2 cellular contexts compared by ENCODE assay signal in the genomic region with DNA sequence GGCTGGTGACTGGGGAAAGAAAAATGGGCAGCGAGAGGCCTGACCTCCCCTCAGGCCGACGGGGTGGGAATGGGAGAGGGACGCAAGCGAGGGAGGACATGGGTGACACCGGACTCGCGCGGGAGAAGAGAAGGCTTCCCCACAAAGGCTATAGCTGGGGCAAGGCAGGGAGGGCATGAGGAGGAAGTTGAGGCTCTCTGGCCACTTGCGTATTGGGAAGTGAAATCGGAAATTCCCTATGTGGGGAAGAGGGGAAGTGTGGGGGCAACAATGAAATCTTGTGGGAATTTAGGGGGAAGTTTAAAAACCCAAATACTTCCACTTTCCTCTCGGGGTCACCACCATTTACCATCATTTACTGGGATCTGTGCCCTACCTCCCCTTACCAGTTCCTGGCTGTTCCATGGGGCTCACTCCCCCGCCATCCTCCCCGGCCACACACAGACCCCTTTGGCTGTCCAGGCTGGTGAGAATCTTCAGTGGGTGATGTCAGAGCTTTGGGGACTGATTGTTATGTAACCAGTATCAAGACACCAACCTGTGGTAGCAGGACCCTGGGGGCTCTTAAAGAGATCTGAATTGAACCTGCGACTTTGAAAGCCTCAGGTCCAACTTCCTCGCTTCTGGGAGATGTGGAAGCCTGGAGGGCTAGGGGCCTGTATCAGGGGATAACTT.
A peak's percentile ranks its signal among the peaks of the same experiment; 100 is the strongest.
TF ChIP-seq lines count a peak whose summit lies in the region.

No MANE protein-coding gene starts in this region.

TF ChIP-seq in A549, 52 proteins besides CTCF, POLR2A, EP300 and RAD21:
- TF ChIP-seq, protein P1, sequence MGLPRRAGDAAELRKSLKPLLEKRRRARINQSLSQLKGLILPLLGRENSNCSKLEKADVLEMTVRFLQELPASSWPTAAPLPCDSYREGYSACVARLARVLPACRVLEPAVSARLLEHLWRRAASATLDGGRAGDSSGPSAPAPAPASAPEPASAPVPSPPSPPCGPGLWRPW (IDR thresholded peaks at IDR 0.05) = no peak
- 0 out of 2 replicates have a peak, but pooled peaks have one; percentile 12 for TF ChIP-seq HOXB13 (CRISPR knock-in tag; IDR thresholded peaks at IDR 0.05; ENCODE audit: low read depth)
- TF ChIP-seq FOSB (CRISPR knock-in tag; IDR thresholded peaks at IDR 0.05) = 0 out of 2 replicates have a peak, but pooled peaks have one; percentile 62
- TF ChIP-seq CHD4 (IDR thresholded peaks at IDR 0.05; ENCODE audit: borderline replicate concordance) = no peak
- TF ChIP-seq SMC3 (IDR thresholded peaks at IDR 0.05) = no peak
- TF ChIP-seq HEYL (CRISPR knock-in tag; IDR thresholded peaks at IDR 0.05) = no peak
- TF ChIP-seq EHF (CRISPR knock-in tag; IDR thresholded peaks at IDR 0.05) = no peak

TF ChIP-seq in HEK293, 187 proteins besides CTCF, POLR2A, EP300 and RAD21:
- TF ChIP-seq WT1 (tag by site-specific recombination; IDR thresholded peaks at IDR 0.05) (no peak), GLIS2 (tag by site-specific recombination; IDR thresholded peaks at IDR 0.05) (0 out of 2 replicates have a peak, but pooled peaks have one; percentile 7), ZNF701 (tag by site-specific recombination; IDR thresholded peaks at IDR 0.05) (no peak), YY2 (tag by site-specific recombination; IDR thresholded peaks at IDR 0.05) (no peak), ZNF302 (tag by site-specific recombination; IDR thresholded peaks at IDR 0.05; ENCODE audit: low read depth) (no peak), ZNF155 (tag by site-specific recombination; IDR thresholded peaks at IDR 0.05) (no peak), ZNF416 (tag by site-specific recombination; IDR thresholded peaks at IDR 0.05) (no peak), ZNF530 (tag by site-specific recombination; IDR thresholded peaks at IDR 0.05; ENCODE audit: low read depth) (no peak), ZNF140 (tag by site-specific recombination; IDR thresholded peaks at IDR 0.05) (no peak), ZNF37A (tag by site-specific recombination; IDR thresholded peaks at IDR 0.05) (no peak), ZNF341 (tag by site-specific recombination; IDR thresholded peaks at IDR 0.05; ENCODE audit: low read depth) (peak; percentile 84)
- TF ChIP-seq, protein P2, sequence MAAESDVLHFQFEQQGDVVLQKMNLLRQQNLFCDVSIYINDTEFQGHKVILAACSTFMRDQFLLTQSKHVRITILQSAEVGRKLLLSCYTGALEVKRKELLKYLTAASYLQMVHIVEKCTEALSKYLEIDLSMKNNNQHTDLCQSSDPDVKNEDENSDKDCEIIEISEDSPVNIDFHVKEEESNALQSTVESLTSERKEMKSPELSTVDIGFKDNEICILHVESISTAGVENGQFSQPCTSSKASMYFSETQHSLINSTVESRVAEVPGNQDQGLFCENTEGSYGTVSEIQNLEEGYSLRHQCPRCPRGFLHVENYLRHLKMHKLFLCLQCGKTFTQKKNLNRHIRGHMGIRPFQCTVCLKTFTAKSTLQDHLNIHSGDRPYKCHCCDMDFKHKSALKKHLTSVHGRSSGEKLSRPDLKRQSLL (tag by site-specific recombination; IDR thresholded peaks at IDR 0.05) = no peak
- TF ChIP-seq, protein P3, sequence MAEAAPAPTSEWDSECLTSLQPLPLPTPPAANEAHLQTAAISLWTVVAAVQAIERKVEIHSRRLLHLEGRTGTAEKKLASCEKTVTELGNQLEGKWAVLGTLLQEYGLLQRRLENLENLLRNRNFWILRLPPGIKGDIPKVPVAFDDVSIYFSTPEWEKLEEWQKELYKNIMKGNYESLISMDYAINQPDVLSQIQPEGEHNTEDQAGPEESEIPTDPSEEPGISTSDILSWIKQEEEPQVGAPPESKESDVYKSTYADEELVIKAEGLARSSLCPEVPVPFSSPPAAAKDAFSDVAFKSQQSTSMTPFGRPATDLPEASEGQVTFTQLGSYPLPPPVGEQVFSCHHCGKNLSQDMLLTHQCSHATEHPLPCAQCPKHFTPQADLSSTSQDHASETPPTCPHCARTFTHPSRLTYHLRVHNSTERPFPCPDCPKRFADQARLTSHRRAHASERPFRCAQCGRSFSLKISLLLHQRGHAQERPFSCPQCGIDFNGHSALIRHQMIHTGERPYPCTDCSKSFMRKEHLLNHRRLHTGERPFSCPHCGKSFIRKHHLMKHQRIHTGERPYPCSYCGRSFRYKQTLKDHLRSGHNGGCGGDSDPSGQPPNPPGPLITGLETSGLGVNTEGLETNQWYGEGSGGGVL (tag by site-specific recombination; IDR thresholded peaks at IDR 0.05) = peak; percentile 54; the same call in 1 of the 2 replicates
- TF ChIP-seq, protein P4, sequence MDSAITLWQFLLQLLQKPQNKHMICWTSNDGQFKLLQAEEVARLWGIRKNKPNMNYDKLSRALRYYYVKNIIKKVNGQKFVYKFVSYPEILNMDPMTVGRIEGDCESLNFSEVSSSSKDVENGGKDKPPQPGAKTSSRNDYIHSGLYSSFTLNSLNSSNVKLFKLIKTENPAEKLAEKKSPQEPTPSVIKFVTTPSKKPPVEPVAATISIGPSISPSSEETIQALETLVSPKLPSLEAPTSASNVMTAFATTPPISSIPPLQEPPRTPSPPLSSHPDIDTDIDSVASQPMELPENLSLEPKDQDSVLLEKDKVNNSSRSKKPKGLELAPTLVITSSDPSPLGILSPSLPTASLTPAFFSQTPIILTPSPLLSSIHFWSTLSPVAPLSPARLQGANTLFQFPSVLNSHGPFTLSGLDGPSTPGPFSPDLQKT (IDR thresholded peaks at IDR 0.05; ENCODE audit: borderline replicate concordance, low read depth, low read length) = no peak
- TF ChIP-seq, protein P5, sequence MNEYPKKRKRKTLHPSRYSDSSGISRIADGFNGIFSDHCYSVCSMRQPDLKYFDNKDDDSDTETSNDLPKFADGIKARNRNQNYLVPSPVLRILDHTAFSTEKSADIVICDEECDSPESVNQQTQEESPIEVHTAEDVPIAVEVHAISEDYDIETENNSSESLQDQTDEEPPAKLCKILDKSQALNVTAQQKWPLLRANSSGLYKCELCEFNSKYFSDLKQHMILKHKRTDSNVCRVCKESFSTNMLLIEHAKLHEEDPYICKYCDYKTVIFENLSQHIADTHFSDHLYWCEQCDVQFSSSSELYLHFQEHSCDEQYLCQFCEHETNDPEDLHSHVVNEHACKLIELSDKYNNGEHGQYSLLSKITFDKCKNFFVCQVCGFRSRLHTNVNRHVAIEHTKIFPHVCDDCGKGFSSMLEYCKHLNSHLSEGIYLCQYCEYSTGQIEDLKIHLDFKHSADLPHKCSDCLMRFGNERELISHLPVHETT (tag by site-specific recombination; IDR thresholded peaks at IDR 0.05) = no peak
- TF ChIP-seq, protein P6, sequence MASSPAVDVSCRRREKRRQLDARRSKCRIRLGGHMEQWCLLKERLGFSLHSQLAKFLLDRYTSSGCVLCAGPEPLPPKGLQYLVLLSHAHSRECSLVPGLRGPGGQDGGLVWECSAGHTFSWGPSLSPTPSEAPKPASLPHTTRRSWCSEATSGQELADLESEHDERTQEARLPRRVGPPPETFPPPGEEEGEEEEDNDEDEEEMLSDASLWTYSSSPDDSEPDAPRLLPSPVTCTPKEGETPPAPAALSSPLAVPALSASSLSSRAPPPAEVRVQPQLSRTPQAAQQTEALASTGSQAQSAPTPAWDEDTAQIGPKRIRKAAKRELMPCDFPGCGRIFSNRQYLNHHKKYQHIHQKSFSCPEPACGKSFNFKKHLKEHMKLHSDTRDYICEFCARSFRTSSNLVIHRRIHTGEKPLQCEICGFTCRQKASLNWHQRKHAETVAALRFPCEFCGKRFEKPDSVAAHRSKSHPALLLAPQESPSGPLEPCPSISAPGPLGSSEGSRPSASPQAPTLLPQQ (tag by site-specific recombination; IDR thresholded peaks at IDR 0.05) = 0 out of 2 replicates have a peak, but pooled peaks have one; percentile 1
- TF ChIP-seq, protein P7, sequence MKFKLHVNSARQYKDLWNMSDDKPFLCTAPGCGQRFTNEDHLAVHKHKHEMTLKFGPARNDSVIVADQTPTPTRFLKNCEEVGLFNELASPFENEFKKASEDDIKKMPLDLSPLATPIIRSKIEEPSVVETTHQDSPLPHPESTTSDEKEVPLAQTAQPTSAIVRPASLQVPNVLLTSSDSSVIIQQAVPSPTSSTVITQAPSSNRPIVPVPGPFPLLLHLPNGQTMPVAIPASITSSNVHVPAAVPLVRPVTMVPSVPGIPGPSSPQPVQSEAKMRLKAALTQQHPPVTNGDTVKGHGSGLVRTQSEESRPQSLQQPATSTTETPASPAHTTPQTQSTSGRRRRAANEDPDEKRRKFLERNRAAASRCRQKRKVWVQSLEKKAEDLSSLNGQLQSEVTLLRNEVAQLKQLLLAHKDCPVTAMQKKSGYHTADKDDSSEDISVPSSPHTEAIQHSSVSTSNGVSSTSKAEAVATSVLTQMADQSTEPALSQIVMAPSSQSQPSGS (tag by site-specific recombination; IDR thresholded peaks at IDR 0.05; ENCODE audit: low read depth) = no peak
- TF ChIP-seq, protein P8, sequence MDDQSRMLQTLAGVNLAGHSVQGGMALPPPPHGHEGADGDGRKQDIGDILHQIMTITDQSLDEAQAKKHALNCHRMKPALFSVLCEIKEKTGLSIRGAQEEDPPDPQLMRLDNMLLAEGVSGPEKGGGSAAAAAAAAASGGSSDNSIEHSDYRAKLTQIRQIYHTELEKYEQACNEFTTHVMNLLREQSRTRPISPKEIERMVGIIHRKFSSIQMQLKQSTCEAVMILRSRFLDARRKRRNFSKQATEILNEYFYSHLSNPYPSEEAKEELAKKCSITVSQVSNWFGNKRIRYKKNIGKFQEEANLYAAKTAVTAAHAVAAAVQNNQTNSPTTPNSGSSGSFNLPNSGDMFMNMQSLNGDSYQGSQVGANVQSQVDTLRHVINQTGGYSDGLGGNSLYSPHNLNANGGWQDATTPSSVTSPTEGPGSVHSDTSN (CRISPR knock-in tag; IDR thresholded peaks at IDR 0.05) = no peak
- TF ChIP-seq, protein P9, sequence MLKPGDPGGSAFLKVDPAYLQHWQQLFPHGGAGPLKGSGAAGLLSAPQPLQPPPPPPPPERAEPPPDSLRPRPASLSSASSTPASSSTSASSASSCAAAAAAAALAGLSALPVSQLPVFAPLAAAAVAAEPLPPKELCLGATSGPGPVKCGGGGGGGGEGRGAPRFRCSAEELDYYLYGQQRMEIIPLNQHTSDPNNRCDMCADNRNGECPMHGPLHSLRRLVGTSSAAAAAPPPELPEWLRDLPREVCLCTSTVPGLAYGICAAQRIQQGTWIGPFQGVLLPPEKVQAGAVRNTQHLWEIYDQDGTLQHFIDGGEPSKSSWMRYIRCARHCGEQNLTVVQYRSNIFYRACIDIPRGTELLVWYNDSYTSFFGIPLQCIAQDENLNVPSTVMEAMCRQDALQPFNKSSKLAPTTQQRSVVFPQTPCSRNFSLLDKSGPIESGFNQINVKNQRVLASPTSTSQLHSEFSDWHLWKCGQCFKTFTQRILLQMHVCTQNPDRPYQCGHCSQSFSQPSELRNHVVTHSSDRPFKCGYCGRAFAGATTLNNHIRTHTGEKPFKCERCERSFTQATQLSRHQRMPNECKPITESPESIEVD (tag by site-specific recombination; IDR thresholded peaks at IDR 0.05) = no peak
- TF ChIP-seq, protein P10, sequence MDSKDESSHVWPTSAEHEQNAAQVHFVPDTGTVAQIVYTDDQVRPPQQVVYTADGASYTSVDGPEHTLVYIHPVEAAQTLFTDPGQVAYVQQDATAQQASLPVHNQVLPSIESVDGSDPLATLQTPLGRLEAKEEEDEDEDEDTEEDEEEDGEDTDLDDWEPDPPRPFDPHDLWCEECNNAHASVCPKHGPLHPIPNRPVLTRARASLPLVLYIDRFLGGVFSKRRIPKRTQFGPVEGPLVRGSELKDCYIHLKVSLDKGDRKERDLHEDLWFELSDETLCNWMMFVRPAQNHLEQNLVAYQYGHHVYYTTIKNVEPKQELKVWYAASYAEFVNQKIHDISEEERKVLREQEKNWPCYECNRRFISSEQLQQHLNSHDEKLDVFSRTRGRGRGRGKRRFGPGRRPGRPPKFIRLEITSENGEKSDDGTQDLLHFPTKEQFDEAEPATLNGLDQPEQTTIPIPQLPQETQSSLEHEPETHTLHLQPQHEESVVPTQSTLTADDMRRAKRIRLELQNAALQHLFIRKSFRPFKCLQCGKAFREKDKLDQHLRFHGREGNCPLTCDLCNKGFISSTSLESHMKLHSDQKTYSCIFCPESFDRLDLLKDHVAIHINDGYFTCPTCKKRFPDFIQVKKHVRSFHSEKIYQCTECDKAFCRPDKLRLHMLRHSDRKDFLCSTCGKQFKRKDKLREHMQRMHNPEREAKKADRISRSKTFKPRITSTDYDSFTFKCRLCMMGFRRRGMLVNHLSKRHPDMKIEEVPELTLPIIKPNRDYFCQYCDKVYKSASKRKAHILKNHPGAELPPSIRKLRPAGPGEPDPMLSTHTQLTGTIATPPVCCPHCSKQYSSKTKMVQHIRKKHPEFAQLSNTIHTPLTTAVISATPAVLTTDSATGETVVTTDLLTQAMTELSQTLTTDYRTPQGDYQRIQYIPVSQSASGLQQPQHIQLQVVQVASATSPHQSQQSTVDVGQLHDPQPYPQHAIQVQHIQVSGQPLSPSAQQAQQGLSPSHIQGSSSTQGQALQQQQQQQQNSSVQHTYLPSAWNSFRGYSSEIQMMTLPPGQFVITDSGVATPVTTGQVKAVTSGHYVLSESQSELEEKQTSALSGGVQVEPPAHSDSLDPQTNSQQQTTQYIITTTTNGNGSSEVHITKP (tag by site-specific recombination; IDR thresholded peaks at IDR 0.05) = peak; percentile 83
